In the genomic region with DNA sequence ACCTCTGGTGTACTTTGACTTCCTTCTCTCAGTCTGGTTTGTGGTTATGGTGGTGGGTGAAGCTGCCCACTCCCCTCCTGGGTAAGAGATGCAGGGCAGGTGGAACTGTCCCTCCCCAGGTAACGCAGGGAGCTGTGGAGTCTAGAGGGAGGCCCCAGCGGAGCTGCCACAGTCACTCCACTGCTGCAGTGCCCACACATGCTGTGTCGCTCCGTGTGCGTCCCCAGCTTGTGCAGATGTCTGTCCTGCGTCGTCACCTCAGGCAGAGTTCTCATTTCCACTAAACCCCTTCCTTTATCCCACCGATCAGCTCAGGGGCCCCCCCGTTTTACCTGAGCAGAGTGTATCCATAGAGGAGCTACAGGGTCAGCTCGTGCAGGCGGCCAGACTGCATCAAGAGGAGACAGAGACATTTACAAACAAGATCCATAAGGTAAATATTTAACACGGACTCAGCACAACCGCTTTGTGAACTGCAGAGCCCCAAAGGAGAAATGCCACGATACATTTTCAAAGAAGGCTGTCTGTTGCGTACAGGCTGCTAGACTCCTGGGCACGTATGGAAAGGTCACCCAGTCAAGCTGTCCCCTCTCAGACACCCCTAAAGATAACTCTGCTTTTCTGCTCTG, we compare ENCODE assay signal across 13 cellular contexts.
DNase-seq lines count a peak whose midpoint lies in the region; ATAC-seq and TF ChIP-seq lines count a peak whose summit lies in the region.
"Had no signal": no experiment of that assay in that cellular context is flagged by ENCODE, and none has a peak within 500 bp of the region (broad histone marks: within the 10 kb centered on the region; RNA-seq: fewer than 3 reads in every experiment).

No MANE protein-coding gene starts in this region.

- ATAC-seq in GM21717 (IDR thresholded peaks at IDR 0.05; ENCODE audit: unreplicated experiment): no peak
- ATAC-seq: HCT116, K562 had no signal

- no peaks in the 10 kb centered on the region for H3K9me3 ChIP-seq in BLaER1 treated with 17β-estradiol and CSF1 and Interleukin-3, amounts not matched to agents 10 nM and 100 nM (replicated peaks in 1 of 11)
- H3K9me3 ChIP-seq in HUES6 (ENCODE audit: control insufficient read depth, insufficient read depth, low read depth, low read length) (no peaks in the 10 kb centered on the region), hepatocyte (ENCODE audit: low read depth) (no peaks in the 10 kb centered on the region)

- H2AFZ ChIP-seq in hepatocyte: no peak overlapping the region

- peaks cover 74 to 100% (median 99%) of the 10 kb centered on the region in 10 experiments for H3K4me1 ChIP-seq in BLaER1 treated with 17β-estradiol and CSF1 and Interleukin-3, amounts not matched to agents 10 nM and 100 nM
- H3K4me1 ChIP-seq in HUES6 (ENCODE audit: control insufficient read depth, insufficient read depth, low read length) (peaks cover 46% of the 10 kb centered on the region), hepatocyte (ENCODE audit: insufficient read depth) (peaks cover 44% of the 10 kb centered on the region), rectal smooth muscle tissue (ENCODE audit: control insufficient read depth, insufficient read depth, low read length) (peaks cover 7% of the 10 kb centered on the region)

- peaks cover 0 to 75% (median 12%) of the 10 kb centered on the region in 11 experiments; a peak in 11 of 22 replicates for H3K36me3 ChIP-seq in BLaER1 treated with 17β-estradiol and CSF1 and Interleukin-3, amounts not matched to agents 10 nM and 100 nM
- H3K36me3 ChIP-seq in HUES6 (ENCODE audit: control insufficient read depth, insufficient read depth, low read length) (peaks cover 33% of the 10 kb centered on the region), hepatocyte (replicated peaks; ENCODE audit: insufficient read depth, low read depth) (no peaks in the 10 kb centered on the region), rectal smooth muscle tissue (ENCODE audit: control insufficient read depth, insufficient read depth, low read length) (no peaks in the 10 kb centered on the region)

- 45% methylated on average over 16 of the region's 16 CpGs for WGBS in hepatocyte (ENCODE audit: low lambda C conversion rate, missing lambda C conversion rate)

- H3K9ac ChIP-seq in BLaER1 treated with 17β-estradiol and CSF1 and Interleukin-3, amounts not matched to agents 10 nM and 100 nM: peak overlapping the region in 9 of 11 experiments; percentile 4 to 89 (median 49); a peak in 15 of 22 replicates
- H3K9ac ChIP-seq in HUES6 (ENCODE audit: low read length) (no peak overlapping the region), rectal smooth muscle tissue (ENCODE audit: low read length) (no peak overlapping the region)

- H3K4me3 ChIP-seq in BLaER1 treated with 17β-estradiol and CSF1 and Interleukin-3, amounts not matched to agents 10 nM and 100 nM: peak overlapping the region in 7 of 10 experiments; percentile 14 to 94 (median 33); a peak in 11 of 20 replicates
- H3K4me3 ChIP-seq in HUES6 (ENCODE audit: low read depth, low read length) (no peak overlapping the region), hepatocyte (no peak overlapping the region), rectal smooth muscle tissue (ENCODE audit: low read length) (no peak overlapping the region)
- H3K4me3 ChIP-seq: K562 had no signal

- DNase-seq in hepatocyte (ENCODE audit: low spot score) (no peak), Ammon's horn (ENCODE audit: low spot score) (no peak), putamen (ENCODE audit: low spot score) (no peak)
- DNase-seq: NCI-H146, NCI-H2107, NCI-H226, NCI-H526 had no signal

- peak overlapping the region; percentile 44 to 99 (median 92) for H3K4me2 ChIP-seq in BLaER1 treated with 17β-estradiol and CSF1 and Interleukin-3, amounts not matched to agents 10 nM and 100 nM
- peak overlapping the region; percentile 56 for H3K4me2 ChIP-seq in hepatocyte

- H3K27ac ChIP-seq in BLaER1 treated with 17β-estradiol and CSF1 and Interleukin-3, amounts not matched to agents 10 nM and 100 nM: peak overlapping the region in 8 of 11 experiments; percentile 10 to 89 (median 70); a peak in 13 of 22 replicates
- peak overlapping the region; percentile 32; the same call in 1 of the 2 replicates for H3K27ac ChIP-seq in HUES6 (ENCODE audit: low read depth, low read length)
- peak overlapping the region; percentile 84 for H3K27ac ChIP-seq in hepatocyte
- peak overlapping the region; percentile 69 for H3K27ac ChIP-seq in rectal smooth muscle tissue (ENCODE audit: low read depth, low read length)

- H3K9me2 ChIP-seq in hepatocyte (replicated peaks; ENCODE audit: insufficient read depth): no peaks in the 10 kb centered on the region

- H3K27me3 ChIP-seq in BLaER1 treated with 17β-estradiol and CSF1 and Interleukin-3, amounts not matched to agents 10 nM and 100 nM: peaks cover 0 to 76% (median 0%) of the 10 kb centered on the region in 11 experiments; a peak in 5 of 22 replicates
- H3K27me3 ChIP-seq in HUES6 (ENCODE audit: control insufficient read depth, insufficient read depth, low read length) (no peaks in the 10 kb centered on the region), hepatocyte (no peaks in the 10 kb centered on the region), rectal smooth muscle tissue (ENCODE audit: control insufficient read depth, insufficient read depth, low read length) (no peaks in the 10 kb centered on the region)

- peaks cover 0 to 21% (median 0%) of the 10 kb centered on the region in 11 experiments; a peak in 3 of 22 replicates for H4K20me1 ChIP-seq in BLaER1 treated with 17β-estradiol and CSF1 and Interleukin-3, amounts not matched to agents 10 nM and 100 nM
- H4K20me1 ChIP-seq in hepatocyte (ENCODE audit: insufficient read depth, poor library complexity, severe bottlenecking): no peaks in the 10 kb centered on the region

- TF ChIP-seq CTCF in hepatocyte (IDR thresholded peaks at IDR 0.05; ENCODE audit: poor library complexity): no peak

- no peaks in the 10 kb centered on the region for H3K79me2 ChIP-seq in hepatocyte

Comparison
In these comparisons a context has a peak if more than half of its experiments do, and no peak if none do; other contexts are left out.
1. H3K27ac ChIP-seq: peak in every context shown above with its lines; median percentile 84 in hepatocyte; 70 in BLaER1 treated with 17β-estradiol and CSF1 and Interleukin-3, amounts not matched to agents 10 nM and 100 nM; 69 in rectal smooth muscle tissue; 32 in HUES6.
2. H3K4me3 ChIP-seq: peak in BLaER1 treated with 17β-estradiol and CSF1 and Interleukin-3, amounts not matched to agents 10 nM and 100 nM (7 of 10); none in HUES6 (single experiment), hepatocyte (single experiment) and rectal smooth muscle tissue (single experiment).
3. H3K9ac ChIP-seq: peak in BLaER1 treated with 17β-estradiol and CSF1 and Interleukin-3, amounts not matched to agents 10 nM and 100 nM (9 of 11); none in HUES6 (single experiment) and rectal smooth muscle tissue (single experiment).